ENCODE assay signal across 8 cellular contexts in the genomic region with DNA sequence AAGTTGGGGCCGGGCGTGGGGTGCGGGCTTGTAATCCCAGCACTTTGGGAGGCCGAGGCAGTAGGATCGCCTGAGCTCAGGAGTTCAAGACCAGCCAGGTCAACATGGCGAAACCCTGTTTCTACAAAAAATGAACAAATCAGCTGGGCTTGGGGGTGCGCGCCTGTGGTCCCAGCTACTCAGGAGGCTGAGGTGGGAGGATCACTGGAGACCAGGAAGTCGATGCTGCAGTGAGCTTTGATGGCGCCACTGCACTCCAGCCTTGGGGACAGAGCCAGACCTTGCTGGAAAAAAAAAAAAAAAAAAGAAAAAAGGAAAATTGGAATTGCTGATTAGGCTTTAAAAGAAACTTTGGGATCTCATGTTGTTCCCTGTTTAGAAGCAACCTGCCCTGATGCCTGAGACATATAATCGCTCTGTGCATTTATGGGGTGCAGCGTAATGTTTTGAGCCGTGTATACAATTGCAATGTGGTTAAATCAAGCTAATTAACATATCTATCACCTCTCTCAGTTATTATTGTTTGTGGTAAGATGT. TPM values are rescaled to one million over a fixed set of nuclear protein-coding genes. Genes with fewer than 3 reads are reported as not detected.
A peak's percentile ranks its signal among the peaks of the same experiment; 100 is the strongest.
DNase-seq lines count a peak whose midpoint lies in the region; ATAC-seq, FAIRE-seq and TF ChIP-seq lines count a peak whose summit lies in the region.

No MANE protein-coding gene starts in this region.

- peaks cover 0 to 12% (median 3%) of the 10 kb centered on the region in 9 donors for H3K36me3 ChIP-seq in heart left ventricle
- H3K36me3 ChIP-seq in bronchial epithelial cell (ENCODE audit: control insufficient read depth, insufficient read depth, low read length), result no peaks in the 10 kb centered on the region
- no peaks in the 10 kb centered on the region for H3K36me3 ChIP-seq in upper lobe of left lung

- no peak for ATAC-seq in heart left ventricle
- peak in 1 of 2 donors; percentile 4 for ATAC-seq in upper lobe of left lung (ENCODE audit: low FRiP score in 2 of 2)
- ATAC-seq in HG03108 (IDR thresholded peaks at IDR 0.05; ENCODE audit: unreplicated experiment), result no peak

- H3K4me1 ChIP-seq in heart left ventricle, result peaks cover 0 to 14% (median 2%) of the 10 kb centered on the region in 12 donors
- peaks cover 13% of the 10 kb centered on the region for H3K4me1 ChIP-seq in mononuclear cell (ENCODE audit: insufficient read depth, low read length)
- H3K4me1 ChIP-seq in upper lobe of left lung, result peaks cover 0 to 18% (median 7%) of the 10 kb centered on the region in 4 donors

- 51 to 67% (median 56%) methylated on average over 11 to 13 of the region's 13 CpGs for WGBS in heart left ventricle, 4 donors
- 52 to 61% methylated on average over 13 of the region's 13 CpGs for WGBS in upper lobe of left lung, 2 donors

- TF ChIP-seq POLR2A in heart left ventricle (IDR thresholded peaks at IDR 0.05) (no peak), upper lobe of left lung (IDR thresholded peaks at IDR 0.05) (no peak)

- H3K27me3 ChIP-seq in heart left ventricle (no peaks in the 10 kb centered on the region), bronchial epithelial cell (ENCODE audit: control insufficient read depth, insufficient read depth, low read length) (no peaks in the 10 kb centered on the region), mononuclear cell (ENCODE audit: insufficient read depth, low read length) (peaks cover 13% of the 10 kb centered on the region), upper lobe of left lung (no peaks in the 10 kb centered on the region)

- DNase-seq in heart left ventricle (no peak), cardiac septum (ENCODE audit: low spot score) (no peak), bronchial epithelial cell (ENCODE audit: low read depth) (no peak), upper lobe of left lung (no peak), NCI-H510A treated with DMSO at 0.1 percent for 48 hours (lab: John Stamatoyannopoulos, UW) (no peak)
- DNase-seq in effector CD4-positive, alpha-beta T cell, result no peak

- FAIRE-seq in bronchial epithelial cell (lab: Jason Lieb, UNC), result no peak

- TF ChIP-seq CTCF in heart left ventricle (IDR thresholded peaks at IDR 0.05), result no peak
- TF ChIP-seq CTCF in bronchial epithelial cell (IDR thresholded peaks at IDR 0.05; ENCODE audit: insufficient read depth, low read length, severe bottlenecking), result no peak
- TF ChIP-seq CTCF in upper lobe of left lung (IDR thresholded peaks at IDR 0.05), result no peak

- intact Hi-C loops in heart left ventricle (cut with DNase I) (loop anchor here in 1 of 10 donors (10.0 kb wide), 1 partner anchor 588 kb away; a partner anchor contains a TSS), cardiac septum (cut with DNase I) (no loop called here)

- H3K9me3 ChIP-seq in heart left ventricle (peaks cover 0 to 10% (median 0%) of the 10 kb centered on the region in 12 donors), mononuclear cell (ENCODE audit: low read depth, low read length) (no peaks in the 10 kb centered on the region), upper lobe of left lung (no peaks in the 10 kb centered on the region)

- no peak for TF ChIP-seq EP300 in upper lobe of left lung (IDR thresholded peaks at IDR 0.05)

- H3K27ac ChIP-seq in heart left ventricle (peak overlapping the region in 11 of 12 donors; percentile 85 to 97 (median 92)), upper lobe of left lung (peak overlapping the region; percentile 84 to 97 (median 93))

- peak overlapping the region; percentile 33 to 94 (median 71) for H3K4me3 ChIP-seq in heart left ventricle
- peak overlapping the region; percentile 51 for H3K4me3 ChIP-seq in bronchial epithelial cell (ENCODE audit: low read depth, low read length)
- H3K4me3 ChIP-seq in mononuclear cell (ENCODE audit: low read length), result peak overlapping the region; percentile 29
- peak overlapping the region in 3 of 4 donors; percentile 53 to 71 (median 64) for H3K4me3 ChIP-seq in upper lobe of left lung

RNA-seq across cellular contexts. Expression of a gene that starts 0.8 kb away (rescaled TPM):
- 1 to 10 TPM; 1.6 to 8.0 (median 4.1) TPM for total RNA-seq in heart left ventricle
- 1 to 10 TPM; 1.2 to 1.8 TPM for polyA plus RNA-seq in heart left ventricle
- total RNA-seq in cardiac septum, result 7.6 TPM
- 4.2 and 6.1 TPM in 2 replicates for total RNA-seq in bronchial epithelial cell
- 19.3 TPM for total RNA-seq in mononuclear cell
- 10 to 100 TPM in 2 of 6 donors, 1 to 10 TPM in 4; 3.3 to 18.8 (median 7.9) TPM for total RNA-seq in upper lobe of left lung
